ENCODE assay signal across 9 cellular contexts in genomic region chr16:85437161-85438052, GRCh38.
A peak's percentile ranks its signal among the peaks of the same experiment; 100 is the strongest.
DNase-seq lines count a peak whose midpoint lies in the region; ATAC-seq and TF ChIP-seq lines count a peak whose summit lies in the region.
"Had no signal": no experiment of that assay in that cellular context is flagged by ENCODE, and none has a peak within 500 bp of the region (broad histone marks: within the 10 kb centered on the region; RNA-seq: fewer than 3 reads in every experiment).

No MANE protein-coding gene starts in this region.

- no peaks in the 10 kb centered on the region for H3K79me1 ChIP-seq in H9 (ENCODE audit: insufficient read depth, low read depth, low read length, poor library complexity, severe bottlenecking)

- WGBS in H9 (ENCODE audit: extremely low coverage, insufficient read length, low lambda C conversion rate), result no CpG with 5 or more reads among the region's 25 CpGs

- H3K18ac ChIP-seq in H9 (ENCODE audit: insufficient read length, low read depth, low read length), result no peak overlapping the region

- no peak overlapping the region for H4K5ac ChIP-seq in H9 (ENCODE audit: insufficient read length, low read depth, low read length)

- no peak overlapping the region for H3T11ph ChIP-seq in H9 (ENCODE audit: low read length)

- H3K9me3 Mint-ChIP-seq in H9, result no peaks in the 10 kb centered on the region

- H3K79me2 ChIP-seq in H9 (ENCODE audit: insufficient read depth, low read length), result no peaks in the 10 kb centered on the region
- no peaks in the 10 kb centered on the region for H3K79me2 ChIP-seq in OCI-LY7 (ENCODE audit: insufficient read depth, low read depth, low read length)

- no peak overlapping the region for H4K91ac ChIP-seq in H9 (ENCODE audit: insufficient read length, low read depth, low read length)

- H3K14ac ChIP-seq in H9 (ENCODE audit: insufficient read depth, low read length), result peak overlapping the region; percentile 44

- DNase-seq in H9 (peak; percentile 74), NCI-H524 (lab: John Stamatoyannopoulos, UW) (peak; percentile 97), fibroblast of villous mesenchyme (ENCODE audit: low read depth) (peak; percentile 52), sciatic nerve (ENCODE audit: low spot score) (no peak), OCI-LY7 (ENCODE audit: low spot score) (no peak), cerebellum (ENCODE audit: low spot score) (no peak), left lobe of liver (ENCODE audit: low spot score) (no peak)
- DNase-seq: activated naive CD4-positive, alpha-beta T cell treated with anti-CD3 and anti-CD28 coated beads, Interleukin-2, amount 50 U/mL, for 16 hours had no signal

- POLR2A ChIA-PET in OCI-LY7 (lab: Charles Lee), result interaction anchor here (1.1 kb wide), 1 partner anchor 11 kb away, joined by 3 read pairs; no protein-coding TSS in a partner anchor

- peaks cover 15% of the 10 kb centered on the region for H3K4me1 ChIP-seq in H9 (ENCODE audit: insufficient read depth, low read length)
- no peaks in the 10 kb centered on the region for H3K4me1 ChIP-seq in OCI-LY7 (ENCODE audit: insufficient read depth, low read length, poor library complexity, severe bottlenecking)

- no peak overlapping the region for H2BK15ac ChIP-seq in H9 (ENCODE audit: low read depth, low read length)

- H3K4ac ChIP-seq in H9 (ENCODE audit: low read depth, low read length), result no peak overlapping the region; the same call in 1 of the 2 replicates

- H2BK120ac ChIP-seq in H9 (ENCODE audit: low read depth, low read length, poor library complexity, severe bottlenecking), result peak overlapping the region; percentile 88

- H2BK20ac ChIP-seq in H9 (ENCODE audit: low read depth, low read length, poor library complexity, severe bottlenecking), result no peak overlapping the region

- H3K36me3 Mint-ChIP-seq in H9 (ENCODE audit: insufficient read depth in 1 of 3, low read depth in 3 of 3), result no peaks in the 10 kb centered on the region; a peak in 2 of 7 replicates

- TF ChIP-seq CTCF in H9 (conservative IDR thresholded peaks at IDR 0.05), result no peak
- peak; percentile 6 for TF ChIP-seq CTCF in fibroblast of villous mesenchyme (IDR thresholded peaks at IDR 0.05; ENCODE audit: insufficient read depth, low read depth, low read length)
- TF ChIP-seq CTCF in OCI-LY7 (conservative IDR thresholded peaks at IDR 0.05; ENCODE audit: low read length), result no peak

- no TSS peak for BruUV-seq in OCI-LY7 (replicated peaks; lab: Mats Ljungman, UMichigan)

- peak overlapping the region; percentile 34 to 70; a peak in 4 of 5 replicates for H3K4me3 Mint-ChIP-seq in H9

- H3K27ac Mint-ChIP-seq in H9, result peak overlapping the region in 2 of 3 experiments; percentile 87 to 92; a peak in 3 of 7 replicates

- H4K20me1 ChIP-seq in H9 (ENCODE audit: control insufficient read depth, insufficient read depth, insufficient read length) (peaks cover 3% of the 10 kb centered on the region), OCI-LY7 (ENCODE audit: insufficient read depth, low read length) (no peaks in the 10 kb centered on the region)

- H2AFZ ChIP-seq in H9 (ENCODE audit: low read length), result no peak overlapping the region
- no peak overlapping the region for H2AFZ ChIP-seq in OCI-LY7 (ENCODE audit: low read length)

- H2BK12ac ChIP-seq in H9 (ENCODE audit: insufficient read length, low read depth, low read length), result no peak overlapping the region

- H3K56ac ChIP-seq in H9 (ENCODE audit: insufficient read length, low read depth, low read length), result no peak overlapping the region

- H4K8ac ChIP-seq in H9 (replicated peaks; ENCODE audit: insufficient read length, low read depth, low read length), result no peak overlapping the region

- ATAC-seq in sciatic nerve (peak; percentile 62), GM18502 (IDR thresholded peaks at IDR 0.05; ENCODE audit: poor library complexity, unreplicated experiment) (no peak), left lobe of liver (no peak)

- no peak overlapping the region for H3K27ac ChIP-seq in H9 (ENCODE audit: insufficient read length, low read depth, low read length)
- H3K27ac ChIP-seq in OCI-LY7 (ENCODE audit: low read depth, low read length, poor library complexity, severe bottlenecking), result no peak overlapping the region

- H3K27me3 ChIP-seq in H9 (ENCODE audit: insufficient read depth, low read length), result no peaks in the 10 kb centered on the region

- no peak overlapping the region for H2BK5ac ChIP-seq in H9 (ENCODE audit: insufficient read length, low read length)

- peaks cover 3% of the 10 kb centered on the region for H3K23me2 ChIP-seq in H9 (ENCODE audit: insufficient read length, low read depth, low read length, poor library complexity, severe bottlenecking)

- peaks cover 15% of the 10 kb centered on the region for H3K27me3 Mint-ChIP-seq in H9 (ENCODE audit: low read depth)

- H3K4me1 Mint-ChIP-seq in H9, result peaks cover 34 to 52% of the 10 kb centered on the region in 2 experiments

- no peaks in the 10 kb centered on the region for H3K36me3 ChIP-seq in OCI-LY7 (ENCODE audit: insufficient read depth, low read length)

- H2AK5ac ChIP-seq in H9 (ENCODE audit: insufficient read length, low read length), result no peak overlapping the region

- H3K4me2 ChIP-seq in H9 (ENCODE audit: insufficient read depth, insufficient read length, low read length), result peak overlapping the region; percentile 50
- H3K4me2 ChIP-seq in OCI-LY7 (ENCODE audit: low read length), result no peak overlapping the region

- CTCF ChIA-PET in OCI-LY7 (lab: Charles Lee; ENCODE audit: unreplicated experiment), result no interaction called here

- H3K9me2 ChIP-seq in OCI-LY7 (ENCODE audit: insufficient read depth, low read length), result no peaks in the 10 kb centered on the region

- no peak overlapping the region for H3K23ac ChIP-seq in H9 (ENCODE audit: insufficient read length, low read depth, low read length)

- no peak overlapping the region for H3K4me3 ChIP-seq in fibroblast of villous mesenchyme (ENCODE audit: low read depth, low read length)
- H3K4me3 ChIP-seq in OCI-LY7 (ENCODE audit: low read depth, low read length, poor library complexity, severe bottlenecking), result no peak overlapping the region

- intact Hi-C loops in sciatic nerve (cut with DNase I), result no loop called here
- intact Hi-C loops in OCI-LY7 (cut with micrococcal nuclease; ENCODE audit: unreplicated experiment), result no loop called here

- no peak overlapping the region for H3K9ac ChIP-seq in H9 (ENCODE audit: extremely low read depth, insufficient read length, low read length)

- H3K9me3 ChIP-seq in H9 (ENCODE audit: control insufficient read depth, low read depth, low read length) (no peaks in the 10 kb centered on the region), OCI-LY7 (ENCODE audit: low read length) (no peaks in the 10 kb centered on the region)

Comparison
In these comparisons a context has a peak if more than half of its experiments do, and no peak if none do; other contexts are left out.
1. DNase-seq: peak in H9 (single experiment), NCI-H524 (2 of 2) and fibroblast of villous mesenchyme (single experiment); none in sciatic nerve (single experiment), OCI-LY7 (single experiment), cerebellum (single experiment) and left lobe of liver (single experiment).